10 cellular contexts compared by ENCODE assay signal in genomic region chr1:22662318-22662717, GRCh38. TPM values are rescaled to one million over a fixed set of nuclear protein-coding genes. Genes with fewer than 3 reads are reported as not detected.
DNase-seq lines count a peak whose midpoint lies in the region; ATAC-seq, FAIRE-seq and TF ChIP-seq lines count a peak whose summit lies in the region.
"Had no signal": no experiment of that assay in that cellular context is flagged by ENCODE, and none has a peak within 500 bp of the region (broad histone marks: within the 10 kb centered on the region; RNA-seq: fewer than 3 reads in every experiment).

No MANE protein-coding gene starts in this region.

- H3K4me3 ChIP-seq in HAP-1 (no peak overlapping the region), H1 (ENCODE audit: extremely low read depth in 1 of 4, insufficient read depth in 2 of 4, low read depth in 3 of 4, low read length in 4 of 4) (no peak overlapping the region), psoas muscle (no peak overlapping the region)
- H3K4me3 ChIP-seq: SJSA1 had no signal

- ATAC-seq in psoas muscle (peak in 3 of 4 donors; percentile 19 to 29 (median 27)), GM18519 (IDR thresholded peaks at IDR 0.05; ENCODE audit: low FRiP score, unreplicated experiment) (no peak)
- no peak for ATAC-seq in activated T-cell treated with anti-CD3 and anti-CD28 coated beads, Interleukin-2, amount 50 U/mL, for 72 hours (replicated peaks in 1 of 2)

- no peaks in the 10 kb centered on the region for H3K79me2 ChIP-seq in H1 (ENCODE audit: control insufficient read depth in 1 of 2, insufficient read depth in 2 of 2, low read length in 2 of 2)

- no peaks in the 10 kb centered on the region for H3K79me1 ChIP-seq in H1 (ENCODE audit: low read depth, low read length)

- no peak overlapping the region for H2BK5ac ChIP-seq in H1 (ENCODE audit: low read depth, low read length)

- H3K4me1 ChIP-seq in HAP-1 (no peaks in the 10 kb centered on the region), H1 (replicated peaks in 1 of 4; ENCODE audit: control insufficient read depth in 3 of 4, insufficient read depth in 4 of 4, low read length in 3 of 4) (peaks cover 0 to 1% (median 0%) of the 10 kb centered on the region in 4 experiments; a peak in 1 of 7 replicates), psoas muscle (no peaks in the 10 kb centered on the region)
- H3K4me1 ChIP-seq: SJSA1 had no signal

- intact Hi-C loops in psoas muscle (cut with DNase I), result no loop called here

- H2AFZ ChIP-seq in H1 (ENCODE audit: low read length), result 0 out of 2 replicates have a peak overlapping the region, but pooled peaks have one; percentile 83

- CTCF ChIA-PET in H1 (lab: Charles Lee; ENCODE audit: partially characterized antibody), result interaction anchor here (0.5 to 4.0 kb wide), 9 partner anchors 9 to 303 kb away, joined by 3 to 27 read pairs (median 5); partner anchors contain the start of genes C1QB and C1QC

- H4K20me1 ChIP-seq in H1 (replicated peaks in 1 of 2; ENCODE audit: control insufficient read depth in 1 of 2, insufficient read depth in 2 of 2, low read length in 2 of 2), result peaks cover 0 to 7% of the 10 kb centered on the region in 2 experiments

- no peak overlapping the region; the same call in 1 of the 2 replicates for H2AK5ac ChIP-seq in H1 (ENCODE audit: low read depth, low read length)

- no peak for TF ChIP-seq CTCF in H1 (IDR thresholded peaks at IDR 0.05; ENCODE audit: control extremely low read depth in 1 of 3, insufficient read depth in 1 of 3, low read depth in 1 of 3, low read length in 3 of 3)
- TF ChIP-seq CTCF in psoas muscle (IDR thresholded peaks at IDR 0.05), result no peak

- H4K91ac ChIP-seq in H1 (replicated peaks; ENCODE audit: insufficient read length, low read length), result no peak overlapping the region

- peaks cover 9% of the 10 kb centered on the region for H3K23me2 ChIP-seq in H1 (ENCODE audit: low read depth, low read length)

- H3K14ac ChIP-seq in H1 (ENCODE audit: insufficient read length), result no peak overlapping the region

- no peak overlapping the region for H3K27ac ChIP-seq in H1 (ENCODE audit: low read depth, low read length)
- H3K27ac ChIP-seq in psoas muscle, result no peak overlapping the region
- H3K27ac ChIP-seq: SJSA1 had no signal

- H3K36me3 Mint-ChIP-seq in activated T-cell treated with anti-CD3 and anti-CD28 coated beads, Interleukin-2, amount 50 U/mL, for 72 hours (ENCODE audit: insufficient read depth in 2 of 2), result no peaks in the 10 kb centered on the region
- H3K36me3 Mint-ChIP-seq: naive thymus-derived CD8-positive, alpha-beta T cell had no signal

- H3K36me3 ChIP-seq in HAP-1 (replicated peaks) (no peaks in the 10 kb centered on the region), H1 (ENCODE audit: control insufficient read depth in 2 of 4, insufficient read depth in 4 of 4, low read length in 3 of 4) (no peaks in the 10 kb centered on the region), psoas muscle (ENCODE audit: insufficient read depth in 1 of 2, low read depth in 1 of 2) (no peaks in the 10 kb centered on the region)
- H3K36me3 ChIP-seq: SJSA1 had no signal

- H2BK15ac ChIP-seq in H1 (ENCODE audit: low read length), result 0 out of 2 replicates have a peak overlapping the region, but pooled peaks have one; percentile 53

- H3K27me3 ChIP-seq in HAP-1 (ENCODE audit: low read depth) (peaks cover 3% of the 10 kb centered on the region), H1 (replicated peaks in 1 of 4; ENCODE audit: control insufficient read depth in 3 of 4, extremely low read depth in 1 of 4, insufficient read depth in 3 of 4, low read length in 3 of 4) (no peaks in the 10 kb centered on the region; a peak in 3 of 7 replicates), psoas muscle (ENCODE audit: insufficient read depth in 3 of 3, low read length in 2 of 3) (peaks cover 0 to 8% (median 6%) of the 10 kb centered on the region in 3 donors)

- H3K27me3 Mint-ChIP-seq in activated T-cell treated with anti-CD3 and anti-CD28 coated beads, Interleukin-2, amount 50 U/mL, for 72 hours (ENCODE audit: low read depth), result peaks cover 10% of the 10 kb centered on the region

- peak overlapping the region; percentile 14 for H3K4ac ChIP-seq in H1 (replicated peaks; ENCODE audit: insufficient read length, low read depth, low read length)

- no peak for TF ChIP-seq EP300 in H1 (IDR thresholded peaks at IDR 0.05; ENCODE audit: borderline replicate concordance in 1 of 2, low read depth in 2 of 2, low read length in 2 of 2)

- H3K9me3 ChIP-seq in HAP-1 (no peaks in the 10 kb centered on the region), H1 (ENCODE audit: insufficient read depth in 2 of 2, low read depth in 1 of 2, low read length in 1 of 2) (no peaks in the 10 kb centered on the region), psoas muscle (no peaks in the 10 kb centered on the region)
- H3K9me3 ChIP-seq: SJSA1 had no signal

- WGBS in H1 (ENCODE audit: extremely low coverage in 1 of 2, insufficient coverage in 1 of 2, insufficient read length in 1 of 2, insufficient replicate concordance in 2 of 2, low coverage in 1 of 2, low lambda C conversion rate in 2 of 2, missing lambda C conversion rate in 1 of 2), 2 experiments, result 78% methylated on average over 5 of the region's 5 CpGs; no CpG with 5 or more reads in 1 of the 2 experiments
- WGBS in psoas muscle, 3 donors, result 60 to 62% (median 61%) methylated on average over 5 of the region's 5 CpGs

- H3K56ac ChIP-seq in H1 (replicated peaks; ENCODE audit: insufficient read length, low read depth, low read length), result no peak overlapping the region

- peak overlapping the region in 1 of 2 experiments; percentile 5; a peak in 1 of 4 replicates for H3K4me2 ChIP-seq in H1 (ENCODE audit: insufficient read depth in 1 of 2, low read depth in 2 of 2, low read length in 2 of 2)

- in situ Hi-C loops in HAP-1 (cut with MboI; ENCODE audit: low sequenced_read_pairs), result loop anchor here (10.0 kb wide), 1 partner anchor 262 kb away; no protein-coding TSS in a partner anchor

- peak; percentile 91 for FAIRE-seq in H1 (lab: Jason Lieb, UNC)

- no peak overlapping the region for H3K23ac ChIP-seq in H1 (ENCODE audit: insufficient read length)

- no peaks in the 10 kb centered on the region for H3K9me3 Mint-ChIP-seq in activated T-cell treated with anti-CD3 and anti-CD28 coated beads, Interleukin-2, amount 50 U/mL, for 72 hours
- H3K9me3 Mint-ChIP-seq: naive thymus-derived CD8-positive, alpha-beta T cell had no signal

- no peak for TF ChIP-seq POLR2A in H1 (IDR thresholded peaks at IDR 0.05; ENCODE audit: control extremely low read depth in 1 of 2, low read depth in 2 of 2, low read length in 2 of 2)

- POLR2A ChIA-PET in H1 (lab: Charles Lee; ENCODE audit: partially characterized antibody), result no interaction called here

- no peak overlapping the region for H2BK12ac ChIP-seq in H1 (ENCODE audit: low read depth, low read length)

- H3K18ac ChIP-seq in H1 (ENCODE audit: extremely low read depth, low read length), result no peak overlapping the region

- no peaks in the 10 kb centered on the region for H3K4me1 Mint-ChIP-seq in activated T-cell treated with anti-CD3 and anti-CD28 coated beads, Interleukin-2, amount 50 U/mL, for 72 hours (ENCODE audit: low read depth)
- H3K4me1 Mint-ChIP-seq: naive thymus-derived CD8-positive, alpha-beta T cell had no signal

- H4K5ac ChIP-seq in H1 (ENCODE audit: insufficient read length, low read depth, low read length), result no peak overlapping the region

- 0 out of 2 replicates have a peak overlapping the region, but pooled peaks have one; percentile 21 for H2BK20ac ChIP-seq in H1 (ENCODE audit: low read length)

- no peak overlapping the region for H4K8ac ChIP-seq in H1 (ENCODE audit: extremely low read depth, insufficient read depth, low read length)

- H2BK120ac ChIP-seq in H1 (replicated peaks; ENCODE audit: low read depth, low read length), result no peak overlapping the region

- H3K9ac ChIP-seq in H1 (replicated peaks in 1 of 4; ENCODE audit: extremely low read depth in 1 of 4, low read depth in 3 of 4, low read length in 3 of 4), result no peak overlapping the region

- DNase-seq in HAP-1 (ENCODE audit: low spot score in 2 of 2), result peak; percentile 8 to 53
- peak; percentile 24 for DNase-seq in NCI-H446 treated with DMSO at 0.1 percent for 48 hours (lab: John Stamatoyannopoulos, UW)
- peak in 1 of 2 experiments; percentile 56 for DNase-seq in H1 (ENCODE audit: low read depth in 1 of 2, low spot score in 2 of 2)
- DNase-seq in psoas muscle, result no peak
- no peak for DNase-seq in activated T-cell treated with anti-CD3 and anti-CD28 coated beads, Interleukin-2, amount 50 U/mL, for 72 hours
- DNase-seq in NCI-H2081 treated with DMSO at 0.1 percent for 48 hours (lab: John Stamatoyannopoulos, UW), result no peak
- DNase-seq: naive thymus-derived CD8-positive, alpha-beta T cell had no signal

- no peak overlapping the region for H3K4me3 Mint-ChIP-seq in activated T-cell treated with anti-CD3 and anti-CD28 coated beads, Interleukin-2, amount 50 U/mL, for 72 hours
- H3K4me3 Mint-ChIP-seq: naive thymus-derived CD8-positive, alpha-beta T cell had no signal

- H3K27ac Mint-ChIP-seq in activated T-cell treated with anti-CD3 and anti-CD28 coated beads, Interleukin-2, amount 50 U/mL, for 72 hours, result no peak overlapping the region

- no peak for TF ChIP-seq RAD21 in H1 (IDR thresholded peaks at IDR 0.05 in 1 of 2, conservative IDR thresholded peaks at IDR 0.05 in 1 of 2; ENCODE audit: low read depth in 2 of 2, low read length in 2 of 2)

RNA-seq across cellular contexts. Expression of gene C1QB, which starts 9.3 kb away (rescaled TPM):
- total RNA-seq in H1 (2021; fragmentation: NEBNext Ultra II Directional; extraction: Animal tissue kit (Norgen Biotek cat#: 25700)), result not detected in 2 replicates
- polyA plus RNA-seq in H1 (2011; rRNA removed) (not detected in 2 replicates), psoas muscle (10 to 100 TPM; 14.8 to 38.2 (median 16.3) TPM)
- polyA plus RNA-seq in H1 (2011; cell fraction: cytosol; rRNA removed), result not detected
- polyA plus RNA-seq in H1 (2011; cell fraction: nucleus; rRNA removed), result not detected
- not detected in 4 replicates for polyA plus RNA-seq in H1 (2012, experiment 1 of 2)
- not detected for polyA plus RNA-seq in H1 (2012, experiment 2 of 2)
- polyA plus RNA-seq in H1 (2013, experiment 1 of 2), result not detected
- polyA plus RNA-seq in H1 (2013, experiment 2 of 2), result not detected
- not detected in 2 replicates for polyA minus RNA-seq in H1 (2011; rRNA and poly(A)+ RNA removed)
- polyA minus RNA-seq in H1 (2011; cell fraction: cytosol; rRNA and poly(A)+ RNA removed), result not detected
- polyA minus RNA-seq in H1 (2011; cell fraction: nucleus; rRNA and poly(A)+ RNA removed), result not detected
- total RNA-seq in psoas muscle, result 10 to 100 TPM; 22.6 to 47.6 (median 30.0) TPM
- total RNA-seq in activated T-cell treated with anti-CD3 and anti-CD28 coated beads, Interleukin-2, amount 50 U/mL, for 72 hours, result not detected
- total RNA-seq: epithelial cell of proximal tubule; naive thymus-derived CD8-positive, alpha-beta T cell; SJSA1 had no signal
- polyA plus RNA-seq: naive thymus-derived CD8-positive, alpha-beta T cell had no signal

RNA-seq across cellular contexts. Expression of gene C1QC, which starts 18.9 kb away (rescaled TPM):
- not detected in 2 replicates for total RNA-seq in H1 (2021; fragmentation: NEBNext Ultra II Directional; extraction: Animal tissue kit (Norgen Biotek cat#: 25700))
- polyA plus RNA-seq in H1 (2011; rRNA removed) (not detected in 2 replicates), psoas muscle (10 to 100 TPM in 2 of 3 donors, 1 to 10 TPM in 1; 8.7 to 23.1 (median 10.4) TPM)
- not detected for polyA plus RNA-seq in H1 (2011; cell fraction: cytosol; rRNA removed)
- polyA plus RNA-seq in H1 (2011; cell fraction: nucleus; rRNA removed), result not detected
- polyA plus RNA-seq in H1 (2012, experiment 1 of 2), result not detected in 4 replicates
- polyA plus RNA-seq in H1 (2012, experiment 2 of 2), result not detected
- polyA plus RNA-seq in H1 (2013, experiment 1 of 2), result not detected
- polyA plus RNA-seq in H1 (2013, experiment 2 of 2), result not detected
- polyA minus RNA-seq in H1 (2011; rRNA and poly(A)+ RNA removed), result not detected in 2 replicates
- not detected for polyA minus RNA-seq in H1 (2011; cell fraction: cytosol; rRNA and poly(A)+ RNA removed)
- not detected for polyA minus RNA-seq in H1 (2011; cell fraction: nucleus; rRNA and poly(A)+ RNA removed)
- 10 to 100 TPM; 24.2 to 39.1 (median 32.3) TPM for total RNA-seq in psoas muscle
- not detected for total RNA-seq in activated T-cell treated with anti-CD3 and anti-CD28 coated beads, Interleukin-2, amount 50 U/mL, for 72 hours
- total RNA-seq: epithelial cell of proximal tubule, SJSA1 had no signal
- polyA plus RNA-seq: naive thymus-derived CD8-positive, alpha-beta T cell had no signal

RNA-seq across cellular contexts. Expression of gene C1QA, which starts 25.9 kb away (rescaled TPM):
- total RNA-seq in H1 (2021; fragmentation: NEBNext Ultra II Directional; extraction: Animal tissue kit (Norgen Biotek cat#: 25700)), result not detected in 2 replicates
- polyA plus RNA-seq in H1 (2011; rRNA removed) (not detected in 2 replicates), psoas muscle (10 to 100 TPM; 15.8 to 29.9 (median 16.2) TPM)
- not detected for polyA plus RNA-seq in H1 (2011; cell fraction: cytosol; rRNA removed)
- polyA plus RNA-seq in H1 (2011; cell fraction: nucleus; rRNA removed), result not detected
- polyA plus RNA-seq in H1 (2012, experiment 1 of 2), result not detected in 4 replicates
- not detected for polyA plus RNA-seq in H1 (2012, experiment 2 of 2)
- not detected for polyA plus RNA-seq in H1 (2013, experiment 1 of 2)
- polyA plus RNA-seq in H1 (2013, experiment 2 of 2), result not detected
- not detected in 2 replicates for polyA minus RNA-seq in H1 (2011; rRNA and poly(A)+ RNA removed)
- not detected for polyA minus RNA-seq in H1 (2011; cell fraction: cytosol; rRNA and poly(A)+ RNA removed)
- not detected for polyA minus RNA-seq in H1 (2011; cell fraction: nucleus; rRNA and poly(A)+ RNA removed)
- total RNA-seq in psoas muscle, result 10 to 100 TPM; 18.7 to 36.8 (median 33.9) TPM
- total RNA-seq in activated T-cell treated with anti-CD3 and anti-CD28 coated beads, Interleukin-2, amount 50 U/mL, for 72 hours, result not detected
- total RNA-seq: epithelial cell of proximal tubule, SJSA1 had no signal
- polyA plus RNA-seq: naive thymus-derived CD8-positive, alpha-beta T cell had no signal

RNA-seq across cellular contexts. Expression of gene EPHB2, which starts 48.3 kb away (rescaled TPM):
- 15.7 and 17.2 TPM in 2 replicates for total RNA-seq in H1 (2021; fragmentation: NEBNext Ultra II Directional; extraction: Animal tissue kit (Norgen Biotek cat#: 25700))
- 15.8 and 23.8 TPM in 2 replicates for polyA plus RNA-seq in H1 (2011; rRNA removed)
- 10.4 TPM for polyA plus RNA-seq in H1 (2011; cell fraction: cytosol; rRNA removed)
- 15.7 TPM for polyA plus RNA-seq in H1 (2011; cell fraction: nucleus; rRNA removed)
- polyA plus RNA-seq in H1 (2012, experiment 1 of 2), result 7.6 to 17.8 TPM (median 13.6 TPM) in 4 replicates
- polyA plus RNA-seq in H1 (2012, experiment 2 of 2), result 8.3 TPM
- 15.2 TPM for polyA plus RNA-seq in H1 (2013, experiment 1 of 2)
- 16.6 TPM for polyA plus RNA-seq in H1 (2013, experiment 2 of 2)
- polyA minus RNA-seq in H1 (2011; rRNA and poly(A)+ RNA removed), result 22.7 and 23.1 TPM in 2 replicates
- 16.6 TPM for polyA minus RNA-seq in H1 (2011; cell fraction: cytosol; rRNA and poly(A)+ RNA removed)
- 15.3 TPM for polyA minus RNA-seq in H1 (2011; cell fraction: nucleus; rRNA and poly(A)+ RNA removed)
- 1 to 10 TPM in 1 of 4 donors, under 1 TPM in 3; 0.17 to 2.1 (median 0.63) TPM for total RNA-seq in psoas muscle
- under 1 TPM in 2 of 3 donors, not detected in 1; 0.06 to 0.64 TPM for polyA plus RNA-seq in psoas muscle
- total RNA-seq in activated T-cell treated with anti-CD3 and anti-CD28 coated beads, Interleukin-2, amount 50 U/mL, for 72 hours, result under 1 TPM in 1 of 2 donors, not detected in 1; 0.22 TPM
- polyA plus RNA-seq: naive thymus-derived CD8-positive, alpha-beta T cell had no signal

Comparison
In these comparisons a context has a peak if more than half of its experiments do, and no peak if none do; other contexts are left out.
1. DNase-seq: peak in HAP-1 (2 of 2) and NCI-H446 treated with DMSO at 0.1 percent for 48 hours (single experiment); none in psoas muscle (0 of 2), activated T-cell treated with anti-CD3 and anti-CD28 coated beads, Interleukin-2, amount 50 U/mL, for 72 hours (0 of 2) and NCI-H2081 treated with DMSO at 0.1 percent for 48 hours (single experiment).
2. ATAC-seq: peak in psoas muscle (3 of 4); none in activated T-cell treated with anti-CD3 and anti-CD28 coated beads, Interleukin-2, amount 50 U/mL, for 72 hours (0 of 2) and GM18519 (single experiment).
3. RNA of gene C1QB, which starts 9.3 kb away (total RNA-seq): 22.6 to 47.6 TPM in psoas muscle; not detected in H1 and not detected in activated T-cell treated with anti-CD3 and anti-CD28 coated beads, Interleukin-2, amount 50 U/mL, for 72 hours; every median in the first group is over 10 times any median in the second.
4. RNA of gene C1QC, which starts 18.9 kb away (total RNA-seq): 24.2 to 39.1 TPM in psoas muscle; not detected in H1 and not detected in activated T-cell treated with anti-CD3 and anti-CD28 coated beads, Interleukin-2, amount 50 U/mL, for 72 hours; every median in the first group is over 10 times any median in the second.
5. RNA of gene C1QA, which starts 25.9 kb away (total RNA-seq): 18.7 to 36.8 TPM in psoas muscle; not detected in H1 and not detected in activated T-cell treated with anti-CD3 and anti-CD28 coated beads, Interleukin-2, amount 50 U/mL, for 72 hours; every median in the first group is over 10 times any median in the second.